9 cellular contexts compared by ENCODE assay signal in the genomic region with DNA sequence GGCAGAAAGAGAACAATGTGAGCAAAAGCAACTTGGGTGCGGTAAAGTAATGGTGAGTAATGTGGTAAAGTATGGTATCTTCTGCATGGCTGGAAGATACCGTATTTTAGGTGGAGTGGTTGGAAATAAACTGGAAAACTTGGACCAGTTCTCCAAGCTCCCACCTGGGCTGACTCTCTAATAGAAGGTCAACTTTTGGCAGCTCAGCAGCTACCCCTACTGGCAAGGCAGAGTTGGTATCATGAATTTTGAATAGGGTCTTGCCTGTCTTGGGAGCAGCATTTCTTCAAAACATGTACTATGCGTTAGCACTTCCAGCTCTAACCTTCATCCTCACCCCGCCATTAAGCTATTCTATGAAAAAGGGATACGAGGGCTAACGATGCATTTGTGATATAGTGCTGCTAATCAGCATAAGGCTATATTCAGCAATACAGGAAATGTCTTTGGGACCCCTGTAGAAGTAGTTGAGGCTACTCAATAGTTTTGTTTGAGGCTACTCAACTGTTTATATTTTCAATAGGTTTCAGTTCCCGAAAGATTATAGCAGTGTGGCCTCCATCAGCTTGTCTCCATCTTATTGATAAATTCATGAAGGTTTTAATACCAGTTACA.
A peak's percentile ranks its signal among the peaks of the same experiment; 100 is the strongest.
DNase-seq lines count a peak whose midpoint lies in the region; ATAC-seq and TF ChIP-seq lines count a peak whose summit lies in the region.
"Had no signal": no experiment of that assay in that cellular context is flagged by ENCODE, and none has a peak within 500 bp of the region (broad histone marks: within the 10 kb centered on the region; RNA-seq: fewer than 3 reads in every experiment).

No MANE protein-coding gene starts in this region.

- no peaks in the 10 kb centered on the region for H3K4me1 Mint-ChIP-seq in activated CD4-positive, alpha-beta memory T cell treated with anti-CD3 and anti-CD28 coated beads for 36 hours (ENCODE audit: low read depth)
- H3K4me1 Mint-ChIP-seq: B cell had no signal

- H3K36me3 Mint-ChIP-seq in activated CD4-positive, alpha-beta memory T cell treated with anti-CD3 and anti-CD28 coated beads for 36 hours: no peaks in the 10 kb centered on the region

- H3K27me3 Mint-ChIP-seq in activated CD4-positive, alpha-beta memory T cell treated with anti-CD3 and anti-CD28 coated beads for 36 hours: no peaks in the 10 kb centered on the region
- H3K27me3 Mint-ChIP-seq: B cell had no signal

- ATAC-seq in GM21423 (IDR thresholded peaks at IDR 0.05; ENCODE audit: unreplicated experiment): no peak

- peak; percentile 76 for TF ChIP-seq CTCF in left ventricle myocardium inferior (IDR thresholded peaks at IDR 0.05; ENCODE audit: borderline replicate concordance)

- peaks cover 9% of the 10 kb centered on the region for H3K27me3 ChIP-seq in left ventricle myocardium inferior (ENCODE audit: low read depth)

- peaks cover 8% of the 10 kb centered on the region for H3K4me1 ChIP-seq in left ventricle myocardium inferior

- no peak overlapping the region for H3K4me3 ChIP-seq in left ventricle myocardium inferior

- POLR2A ChIA-PET in HEK293T (lab: Yijun Ruan, JAX): no interaction called here
- POLR2A ChIA-PET in activated CD4-positive, alpha-beta memory T cell treated with anti-CD3 and anti-CD28 coated beads for 36 hours (lab: Charles Lee): no interaction called here

- H3K9me3 ChIP-seq in left ventricle myocardium inferior (replicated peaks): no peaks in the 10 kb centered on the region

- no peak overlapping the region for H3K27ac Mint-ChIP-seq in activated CD4-positive, alpha-beta memory T cell treated with anti-CD3 and anti-CD28 coated beads for 36 hours
- H3K27ac Mint-ChIP-seq: B cell had no signal

- no peaks in the 10 kb centered on the region for H3K36me3 ChIP-seq in left ventricle myocardium inferior

- no peak overlapping the region for H3K27ac ChIP-seq in left ventricle myocardium inferior (replicated peaks)

- H3K9me3 Mint-ChIP-seq in activated CD4-positive, alpha-beta memory T cell treated with anti-CD3 and anti-CD28 coated beads for 36 hours: no peaks in the 10 kb centered on the region

- CTCF ChIA-PET in HEK293T (lab: Yijun Ruan, JAX): interaction anchor here (0.6 kb wide), 1 partner anchor 1007 kb away, joined by 3 read pairs; no protein-coding TSS in a partner anchor
- CTCF ChIA-PET in activated CD4-positive, alpha-beta memory T cell treated with anti-CD3 and anti-CD28 coated beads for 36 hours (lab: Charles Lee): interaction anchor here (0.7 to 2.4 kb wide), 4 partner anchors 12 to 1139 kb away, joined by 3 to 13 read pairs (median 4); no protein-coding TSS in a partner anchor

- DNase-seq in NCI-H2081 (lab: John Stamatoyannopoulos, UW) (peak; percentile 4 to 53), NCI-H2081 treated with DMSO at 0.1 percent for 48 hours (lab: John Stamatoyannopoulos, UW) (no peak), HEK293T (ENCODE audit: extremely low spot score) (peak; percentile 64), NCI-H2029 treated with DMSO at 0.1 percent for 48 hours (lab: John Stamatoyannopoulos, UW) (peak; percentile 25), left ventricle myocardium inferior (no peak), smooth muscle cell of the brain vasculature (ENCODE audit: low read depth, low spot score) (peak; percentile 32)
- DNase-seq in activated CD4-positive, alpha-beta memory T cell treated with anti-CD3 and anti-CD28 coated beads for 36 hours: peak; percentile 35

- intact Hi-C loops in activated CD4-positive, alpha-beta memory T cell treated with anti-CD3 and anti-CD28 coated beads for 36 hours (cut with micrococcal nuclease): no loop called here
- intact Hi-C loops in left ventricle myocardium inferior (cut with micrococcal nuclease): no loop called here

- H3K4me3 Mint-ChIP-seq in activated CD4-positive, alpha-beta memory T cell treated with anti-CD3 and anti-CD28 coated beads for 36 hours: no peak overlapping the region
- H3K4me3 Mint-ChIP-seq: B cell had no signal

TF ChIP-seq in HEK293T, 16 proteins besides CTCF, POLR2A, EP300 and RAD21:
- TF ChIP-seq LEF1 (IDR thresholded peaks at IDR 0.05; ENCODE audit: borderline replicate concordance): no peak
- no peak for TF ChIP-seq SUZ12 (IDR thresholded peaks at IDR 0.05)
- TF ChIP-seq L3MBTL2 (conservative IDR thresholded peaks at IDR 0.05): no peak
- TF ChIP-seq TARDBP (IDR thresholded peaks at IDR 0.05): no peak
- no peak for TF ChIP-seq SP1 (IDR thresholded peaks at IDR 0.05)
- TF ChIP-seq NFRKB (IDR thresholded peaks at IDR 0.05): no peak
- TF ChIP-seq FOXA1 (IDR thresholded peaks at IDR 0.05): no peak
- TF ChIP-seq HDGF (IDR thresholded peaks at IDR 0.05; ENCODE audit: borderline replicate concordance): no peak
- TF ChIP-seq, protein P1, sequence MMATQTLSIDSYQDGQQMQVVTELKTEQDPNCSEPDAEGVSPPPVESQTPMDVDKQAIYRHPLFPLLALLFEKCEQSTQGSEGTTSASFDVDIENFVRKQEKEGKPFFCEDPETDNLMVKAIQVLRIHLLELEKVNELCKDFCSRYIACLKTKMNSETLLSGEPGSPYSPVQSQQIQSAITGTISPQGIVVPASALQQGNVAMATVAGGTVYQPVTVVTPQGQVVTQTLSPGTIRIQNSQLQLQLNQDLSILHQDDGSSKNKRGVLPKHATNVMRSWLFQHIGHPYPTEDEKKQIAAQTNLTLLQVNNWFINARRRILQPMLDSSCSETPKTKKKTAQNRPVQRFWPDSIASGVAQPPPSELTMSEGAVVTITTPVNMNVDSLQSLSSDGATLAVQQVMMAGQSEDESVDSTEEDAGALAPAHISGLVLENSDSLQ (IDR thresholded peaks at IDR 0.05): no peak
- TF ChIP-seq BHLHE40 (IDR thresholded peaks at IDR 0.05; ENCODE audit: borderline replicate concordance): no peak
- no peak for TF ChIP-seq ELF4 (IDR thresholded peaks at IDR 0.05)
- no peak for TF ChIP-seq CTBP1 (IDR thresholded peaks at IDR 0.05; ENCODE audit: borderline replicate concordance)
- no peak for TF ChIP-seq ARNT (IDR thresholded peaks at IDR 0.05)
- TF ChIP-seq FOXK2 (IDR thresholded peaks at IDR 0.05): no peak
- no peak for TF ChIP-seq ZNF384 (IDR thresholded peaks at IDR 0.05)
- no peak for TF ChIP-seq FOXM1 (IDR thresholded peaks at IDR 0.05; ENCODE audit: borderline replicate concordance)

Comparison
In these comparisons a context has a peak if more than half of its experiments do, and no peak if none do; other contexts are left out.
1. DNase-seq: peak in NCI-H2081 (2 of 2), HEK293T (single experiment), NCI-H2029 treated with DMSO at 0.1 percent for 48 hours (single experiment), activated CD4-positive, alpha-beta memory T cell treated with anti-CD3 and anti-CD28 coated beads for 36 hours (single experiment) and smooth muscle cell of the brain vasculature (single experiment); none in NCI-H2081 treated with DMSO at 0.1 percent for 48 hours (single experiment) and left ventricle myocardium inferior (single experiment).